Comparison of ENCODE assay signal across 25 cellular contexts in genomic region chr4:147175460-147176025, GRCh38.
"Had no signal": no experiment of that assay in that cellular context is flagged by ENCODE, and none has a peak within 500 bp of the region (broad histone marks: within the 10 kb centered on the region; RNA-seq: fewer than 3 reads in every experiment).

No MANE protein-coding gene starts in this region.

- H3K27ac ChIP-seq: coronary artery, dorsolateral prefrontal cortex, spleen, suprapubic skin, tibial artery had no signal

- H3K36me3 ChIP-seq: spleen, suprapubic skin, tibial artery had no signal

- H3K36me3 Mint-ChIP-seq: activated naive CD4-positive, alpha-beta T cell treated with anti-CD3 and anti-CD28 coated beads, Interleukin-2, amount 50 U/mL, for 24 hours; naive thymus-derived CD4-positive, alpha-beta T cell had no signal

- ATAC-seq: activated CD8-positive, alpha-beta T cell treated with anti-CD3 and anti-CD28 coated beads for 36 hours; activated naive CD8-positive, alpha-beta T cell treated with anti-CD3 and anti-CD28 coated beads, Interleukin-2, amount 50 U/mL, for 24 hours; activated T-cell treated with anti-CD3 and anti-CD28 coated beads, Interleukin-2, amount 50 U/mL, for 4 hours; activated T-helper 17 cell treated with anti-CD3 and anti-CD28 coated beads, Interleukin-2, amount 50 U/mL, for 72 hours; esophagus mucosa; left cardiac atrium; left ventricle myocardium superior; naive thymus-derived CD4-positive, alpha-beta T cell; right cardiac atrium had no signal

- H3K27me3 ChIP-seq: dorsolateral prefrontal cortex, spleen, suprapubic skin, tibial artery had no signal

- H3K4me3 ChIP-seq: coronary artery, dorsolateral prefrontal cortex, spleen, suprapubic skin, tibial artery had no signal

- H3K4me1 ChIP-seq: spleen, suprapubic skin, tibial artery had no signal

- H3K4me3 Mint-ChIP-seq: activated CD8-positive, alpha-beta T cell treated with anti-CD3 and anti-CD28 coated beads for 36 hours; activated naive CD4-positive, alpha-beta T cell treated with anti-CD3 and anti-CD28 coated beads, Interleukin-2, amount 50 U/mL, for 24 hours; activated naive CD8-positive, alpha-beta T cell treated with anti-CD3 and anti-CD28 coated beads, Interleukin-2, amount 50 U/mL, for 24 hours; activated T-cell treated with anti-CD3 and anti-CD28 coated beads, Interleukin-2, amount 50 U/mL, for 4 hours; activated T-helper 17 cell treated with anti-CD3 and anti-CD28 coated beads, Interleukin-2, amount 50 U/mL, for 72 hours; naive thymus-derived CD4-positive, alpha-beta T cell; T-helper 1 cell treated with Interleukin-12 subunit alpha and Interleukin-12 subunit beta and Interleukin-4 antibody, amounts not matched to agents 30 μg/mL and 1 μg/mL, for 36 hours had no signal

- H3K9me3 ChIP-seq: spleen, suprapubic skin, tibial artery had no signal

- H3K9me3 Mint-ChIP-seq: activated CD8-positive, alpha-beta T cell treated with anti-CD3 and anti-CD28 coated beads for 36 hours; activated naive CD4-positive, alpha-beta T cell treated with anti-CD3 and anti-CD28 coated beads, Interleukin-2, amount 50 U/mL, for 24 hours; activated naive CD8-positive, alpha-beta T cell treated with anti-CD3 and anti-CD28 coated beads, Interleukin-2, amount 50 U/mL, for 24 hours; activated T-cell treated with anti-CD3 and anti-CD28 coated beads, Interleukin-2, amount 50 U/mL, for 4 hours; activated T-helper 17 cell treated with anti-CD3 and anti-CD28 coated beads, Interleukin-2, amount 50 U/mL, for 72 hours; T-helper 1 cell treated with Interleukin-12 subunit alpha and Interleukin-12 subunit beta and Interleukin-4 antibody, amounts not matched to agents 30 μg/mL and 1 μg/mL, for 36 hours had no signal

- H3K27ac Mint-ChIP-seq: activated CD8-positive, alpha-beta T cell treated with anti-CD3 and anti-CD28 coated beads for 36 hours; activated naive CD4-positive, alpha-beta T cell treated with anti-CD3 and anti-CD28 coated beads, Interleukin-2, amount 50 U/mL, for 24 hours; activated naive CD8-positive, alpha-beta T cell treated with anti-CD3 and anti-CD28 coated beads, Interleukin-2, amount 50 U/mL, for 24 hours; activated T-helper 17 cell treated with anti-CD3 and anti-CD28 coated beads, Interleukin-2, amount 50 U/mL, for 72 hours; naive thymus-derived CD4-positive, alpha-beta T cell; T-helper 1 cell treated with Interleukin-12 subunit alpha and Interleukin-12 subunit beta and Interleukin-4 antibody, amounts not matched to agents 30 μg/mL and 1 μg/mL, for 36 hours had no signal

- H3K27me3 Mint-ChIP-seq: activated CD8-positive, alpha-beta T cell treated with anti-CD3 and anti-CD28 coated beads for 36 hours had no signal

- H3K4me1 Mint-ChIP-seq: activated naive CD4-positive, alpha-beta T cell treated with anti-CD3 and anti-CD28 coated beads, Interleukin-2, amount 50 U/mL, for 24 hours; activated naive CD8-positive, alpha-beta T cell treated with anti-CD3 and anti-CD28 coated beads, Interleukin-2, amount 50 U/mL, for 24 hours; activated T-helper 17 cell treated with anti-CD3 and anti-CD28 coated beads, Interleukin-2, amount 50 U/mL, for 72 hours; naive thymus-derived CD4-positive, alpha-beta T cell had no signal

- DNase-seq: activated CD4-positive, alpha-beta T cell treated with anti-CD3 and anti-CD28 coated beads, Interleukin-2, amount 50 U/mL, for 1 hour; activated CD8-positive, alpha-beta T cell treated with anti-CD3 and anti-CD28 coated beads for 36 hours; activated naive CD8-positive, alpha-beta T cell treated with anti-CD3 and anti-CD28 coated beads, Interleukin-2, amount 50 U/mL, for 24 hours; activated T-cell treated with anti-CD3 and anti-CD28 coated beads, Interleukin-2, amount 50 U/mL, for 4 hours; amygdala; dorsolateral prefrontal cortex; effector memory CD4-positive, alpha-beta T cell; glutamatergic neuron; left cardiac atrium; left ventricle myocardium superior; midbrain; naive thymus-derived CD4-positive, alpha-beta T cell; posterior cingulate gyrus; right cardiac atrium; spleen; stimulated activated naive CD4-positive, alpha-beta T cell; SW 1271; T-helper 9 cell; tibial artery had no signal
